Comparison of ENCODE assay signal across 9 cellular contexts in the genomic region with DNA sequence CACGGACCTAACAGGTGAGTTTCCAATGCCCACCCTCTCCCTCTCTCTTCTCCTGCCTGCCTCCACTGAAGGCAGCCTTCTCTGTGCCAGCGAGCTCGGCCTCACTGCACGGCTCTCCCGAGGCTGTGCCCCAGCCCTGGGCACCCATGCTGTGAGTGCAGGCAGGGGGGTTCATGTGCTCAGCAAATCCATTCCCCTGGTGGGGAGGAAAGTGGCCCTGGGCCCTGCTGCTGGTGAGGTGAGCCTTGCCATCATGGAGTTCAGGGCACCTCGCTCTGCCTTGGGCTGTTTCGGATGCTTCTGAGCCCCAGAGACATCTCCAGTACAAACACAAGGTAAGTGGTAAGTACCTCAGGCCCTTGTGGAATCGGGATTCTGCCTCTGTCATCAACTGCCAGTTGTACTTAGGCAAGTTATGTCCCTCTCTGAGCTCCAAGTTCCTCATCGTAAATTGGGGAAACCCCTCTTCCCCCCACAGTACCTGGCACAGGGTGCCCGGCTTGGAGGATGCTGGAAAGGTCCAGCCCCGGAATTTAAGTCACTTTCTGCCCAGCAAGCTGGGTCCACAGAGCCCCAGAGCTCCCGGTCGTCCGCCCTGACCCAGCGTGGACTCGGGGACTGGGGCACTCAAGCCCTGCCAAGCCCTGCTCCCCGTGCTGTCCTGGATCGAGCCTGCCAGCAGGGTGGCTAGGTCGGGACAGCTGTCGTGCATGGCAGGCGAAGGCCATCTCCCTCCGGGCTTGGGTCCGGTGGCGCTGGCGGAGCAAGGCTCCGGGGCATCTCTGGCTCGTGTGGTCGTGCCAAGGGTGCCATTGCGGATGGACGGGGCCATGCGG. TPM values are rescaled to one million over a fixed set of nuclear protein-coding genes. Genes with fewer than 3 reads are reported as not detected.
DNase-seq lines count a peak whose midpoint lies in the region; ATAC-seq, FAIRE-seq and TF ChIP-seq lines count a peak whose summit lies in the region.
"Had no signal": no experiment of that assay in that cellular context is flagged by ENCODE, and none has a peak within 500 bp of the region (broad histone marks: within the 10 kb centered on the region; RNA-seq: fewer than 3 reads in every experiment).

No MANE protein-coding gene starts in this region.

- peak overlapping the region; percentile 70 for H3K4me2 ChIP-seq in Karpas-422 (ENCODE audit: low read depth, low read length, poor library complexity, severe bottlenecking)
- H3K4me2 ChIP-seq in GM12878 (ENCODE audit: control insufficient read depth, insufficient read depth) = peak overlapping the region; percentile 99

- TF ChIP-seq RAD21 in GM12878 (IDR thresholded peaks at IDR 0.05; ENCODE audit: insufficient read depth, low read depth, low read length) = no peak

- no peak; the same call in 1 of the 2 replicates for TF ChIP-seq POLR2A in GM12878 (IDR thresholded peaks at IDR 0.05; ENCODE audit: low read depth, low read length)
- no peak for TF ChIP-seq POLR2A in GM12891 (IDR thresholded peaks at IDR 0.05; ENCODE audit: low read depth, low read length)

- RAD21 ChIA-PET in GM12878 (lab: Charles Lee; ENCODE audit: unreplicated experiment) = interaction anchor here (0.6 to 1.9 kb wide), 3 partner anchors 42 to 156 kb away, joined by 3 to 7 read pairs (median 4); partner anchors contain the start of genes ANKS3 and DNAAF8

- TF ChIP-seq CTCF in GM12878 (IDR thresholded peaks at IDR 0.05 in 2 of 3, conservative IDR thresholded peaks at IDR 0.05 in 1 of 3; ENCODE audit: control insufficient read depth in 2 of 3, extremely low read depth in 1 of 3, insufficient read depth in 1 of 3, low read depth in 3 of 3, low read length in 3 of 3) (no peak), kidney (IDR thresholded peaks at IDR 0.05; ENCODE audit: borderline replicate concordance, extremely low read depth, insufficient read depth) (no peak)

- SMC1A ChIA-PET in GM12878 (lab: Charles Lee; ENCODE audit: uncharacterized antibody, unreplicated experiment) = no interaction called here

- H3K4me3 ChIP-seq in Karpas-422 (ENCODE audit: low read length) (peak overlapping the region; percentile 60; the same call in 1 of the 2 replicates), GM12878 (peak overlapping the region; percentile 71), kidney (ENCODE audit: low read length in 2 of 2) (peak overlapping the region; percentile 77 to 78), stomach smooth muscle (ENCODE audit: low read length in 2 of 2) (peak overlapping the region; percentile 57 to 79)

- H3K27me3 ChIP-seq in Karpas-422 (ENCODE audit: low read length) (no peaks in the 10 kb centered on the region), GM12878 (replicated peaks in 1 of 2; ENCODE audit: control insufficient read depth in 2 of 2, insufficient read depth in 2 of 2, low read length in 1 of 2) (no peaks in the 10 kb centered on the region), stomach smooth muscle (ENCODE audit: control insufficient read depth in 1 of 2, insufficient read depth in 2 of 2, low read length in 2 of 2) (no peaks in the 10 kb centered on the region)

- no peaks in the 10 kb centered on the region; the same call in 1 of the 2 replicates for H3K36me3 ChIP-seq in Karpas-422 (ENCODE audit: insufficient read depth, low read length)
- H3K36me3 ChIP-seq in GM12878 (ENCODE audit: control insufficient read depth in 2 of 2, insufficient read depth in 2 of 2, low read length in 1 of 2) = peaks cover 2 to 19% of the 10 kb centered on the region in 2 experiments; a peak in 3 of 4 replicates
- peaks cover 6 to 15% of the 10 kb centered on the region in 2 donors for H3K36me3 ChIP-seq in kidney (ENCODE audit: control insufficient read depth in 1 of 2, insufficient read depth in 2 of 2, low read length in 2 of 2)
- peaks cover 7 to 14% of the 10 kb centered on the region in 2 donors for H3K36me3 ChIP-seq in stomach smooth muscle (ENCODE audit: control insufficient read depth in 2 of 2, insufficient read depth in 2 of 2, low read length in 2 of 2)

- H4K20me1 ChIP-seq in Karpas-422 (ENCODE audit: insufficient read depth, low read depth, low read length) (peaks cover 9% of the 10 kb centered on the region), GM12878 (ENCODE audit: control insufficient read depth, insufficient read depth) (no peaks in the 10 kb centered on the region)

- intact Hi-C loops in GM12878 (cut with micrococcal nuclease; ENCODE audit: unreplicated experiment) (loop anchor here (5.0 kb wide), 1 partner anchor 265 kb away; the partner anchor contains the start of gene SEC14L5), kidney (cut with DNase I) (no loop called here)

- DNase-seq in DMS53 treated with DMSO at 0.1 percent for 48 hours (lab: John Stamatoyannopoulos, UW; ENCODE audit: unreplicated experiment) (peak; percentile 12), Karpas-422 (no peak), GM12878 (ENCODE audit: low read depth, low spot score) (no peak), kidney (no peak), SW480 (ENCODE audit: low spot score) (no peak), GM12891 (ENCODE audit: insufficient read length, low spot score) (no peak)

- TF ChIP-seq EP300 in GM12878 (IDR thresholded peaks at IDR 0.05; ENCODE audit: borderline replicate concordance in 1 of 2, control insufficient read depth in 1 of 2, low read depth in 2 of 2, low read length in 2 of 2) = no peak

- H2AFZ ChIP-seq in Karpas-422 (ENCODE audit: low read length) (no peak overlapping the region), GM12878 (ENCODE audit: control insufficient read depth, low read depth, low read length) (peak overlapping the region; percentile 77)

- H3K79me2 ChIP-seq in Karpas-422 (ENCODE audit: low read length) = peaks cover 19% of the 10 kb centered on the region
- peaks cover 11% of the 10 kb centered on the region for H3K79me2 ChIP-seq in GM12878 (ENCODE audit: control insufficient read depth, insufficient read depth, low read length)

- TSS peak; percentile 70 for BruUV-seq in GM12878 (replicated peaks; lab: Mats Ljungman, UMichigan)

- FAIRE-seq in GM12878 (lab: Jason Lieb, UNC) (no peak), kidney (lab: Jason Lieb, UNC) (no peak), GM12891 (lab: Jason Lieb, UNC) (no peak)

- H3K9ac ChIP-seq in Karpas-422 (ENCODE audit: low read length) = peak overlapping the region; percentile 65
- peak overlapping the region; percentile 61 for H3K9ac ChIP-seq in GM12878 (ENCODE audit: control insufficient read depth, insufficient read depth, low read length)
- H3K9ac ChIP-seq in kidney (ENCODE audit: low read length in 2 of 2) = peak overlapping the region; percentile 48 to 73
- peak overlapping the region; percentile 38 to 64 for H3K9ac ChIP-seq in stomach smooth muscle (ENCODE audit: low read length in 2 of 2)

- H3K27ac ChIP-seq in Karpas-422 (ENCODE audit: low read length) = no peak overlapping the region
- H3K27ac ChIP-seq in GM12878 (ENCODE audit: control insufficient read depth, insufficient read depth) = peak overlapping the region; percentile 13; the same call in 1 of the 2 replicates
- peak overlapping the region; percentile 51 to 83 for H3K27ac ChIP-seq in kidney (ENCODE audit: low read depth in 2 of 2, low read length in 2 of 2)
- H3K27ac ChIP-seq in stomach smooth muscle (ENCODE audit: low read length) = peak overlapping the region; percentile 62

- in situ Hi-C loops in GM12878 (cut with MboI) = no loop called here

- POLR2A ChIA-PET in GM12878 (lab: Charles Lee) = interaction anchor here (0.5 to 1.3 kb wide), 3 partner anchors 42 to 216 kb away, joined by 4 to 6 read pairs (median 4); partner anchors contain the start of genes ANKS3 and DNAAF8

- CTCF ChIA-PET in GM12878 (lab: Yijun Ruan, JAX) = interaction anchor here (0.5 kb wide), 1 partner anchor 102 kb away, joined by 4 read pairs; no protein-coding TSS in a partner anchor

- H3K9me3 ChIP-seq in Karpas-422 (ENCODE audit: low read length) (no peaks in the 10 kb centered on the region), GM12878 (replicated peaks; ENCODE audit: control insufficient read depth, insufficient read depth, low read length) (no peaks in the 10 kb centered on the region), kidney (ENCODE audit: control insufficient read depth in 1 of 2, low read length in 2 of 2) (no peaks in the 10 kb centered on the region), stomach smooth muscle (ENCODE audit: control insufficient read depth in 2 of 2, low read length in 2 of 2) (no peaks in the 10 kb centered on the region)

- ATAC-seq in GM21723 (IDR thresholded peaks at IDR 0.05; ENCODE audit: unreplicated experiment) = peak; percentile 26
- ATAC-seq in GM12878 = peak; percentile 28

- peaks cover 33% of the 10 kb centered on the region for H3K4me1 ChIP-seq in Karpas-422 (ENCODE audit: low read length)
- H3K4me1 ChIP-seq in GM12878 (ENCODE audit: control insufficient read depth, insufficient read depth, low read length) = peaks cover 12% of the 10 kb centered on the region
- peaks cover 3 to 34% of the 10 kb centered on the region in 2 donors for H3K4me1 ChIP-seq in kidney (ENCODE audit: control insufficient read depth in 1 of 2, insufficient read depth in 1 of 2, low read depth in 1 of 2, low read length in 2 of 2)
- H3K4me1 ChIP-seq in stomach smooth muscle (ENCODE audit: control insufficient read depth, insufficient read depth, low read length) = peaks cover 26% of the 10 kb centered on the region

- WGBS in GM12878 (ENCODE audit: insufficient coverage, insufficient replicate concordance, low lambda C conversion rate, missing lambda C conversion rate) = 23% methylated on average over 31 of the region's 31 CpGs

- H3K9me2 ChIP-seq in Karpas-422 (replicated peaks; ENCODE audit: insufficient read depth, low read length) = no peaks in the 10 kb centered on the region

RNA-seq across cellular contexts. Expression of gene NUDT16L1, which starts 0.7 kb away (rescaled TPM):
- total RNA-seq in Karpas-422 (2014; rRNA removed; shearing (Covaris generic); ENCODE audit: low replicate concordance) = 24.0 and 53.9 TPM in 2 replicates
- 9.6 and 9.7 TPM in 2 replicates for total RNA-seq in GM12878 (2013; cell fraction: nucleolus; rRNA removed)
- total RNA-seq in GM12878 (2014; rRNA removed) = 33.8 and 41.4 TPM in 2 replicates
- total RNA-seq in GM12878 (2014; rRNA removed; fragmentation: Illumina TruSeq; extraction: Trizol) = 11.5 and 12.6 TPM in 2 replicates
- 35.0 and 35.2 TPM in 2 replicates for total RNA-seq in GM12878 (2021)
- polyA plus RNA-seq in GM12878 (2011; ENCODE audit: low read depth) = 9.6 TPM
- polyA plus RNA-seq in GM12878 (2011; rRNA removed) = 12.1 and 22.7 TPM in 2 replicates
- polyA plus RNA-seq in GM12878 (2011; cell fraction: cytosol; rRNA removed) = 32.8 and 53.2 TPM in 2 replicates
- polyA plus RNA-seq in GM12878 (2011; cell fraction: nucleus; rRNA removed) = 35.5 and 49.8 TPM in 2 replicates
- polyA plus RNA-seq in GM12878 (2012) = 22.2 and 24.6 TPM in 2 replicates
- 3.0 and 10.6 TPM in 2 replicates for polyA plus RNA-seq in GM12878 (2014; fragmentation: Illumina TruSeq; extraction: Trizol)
- polyA plus RNA-seq in GM12878 (2014; fragmentation: Nextera tagmentation; extraction: Ambion mirVana) = 1 to 10 TPM; 1.4 to 6.4 TPM
- 36.6 and 41.6 TPM in 2 replicates for polyA plus RNA-seq in GM12878 (2014; rRNA removed)
- 10 to 100 TPM; 63.7 to 77.7 TPM for polyA plus RNA-seq in GM12878 (2016; fragmentation: Nextera tagmentation; extraction: Ambion mirVana)
- 5.6 and 10.0 TPM in 2 replicates for polyA minus RNA-seq in GM12878 (2011; rRNA and poly(A)+ RNA removed)
- polyA minus RNA-seq in GM12878 (2011; cell fraction: cytosol; rRNA and poly(A)+ RNA removed) = 3.9 and 5.0 TPM in 2 replicates
- polyA minus RNA-seq in GM12878 (2011; cell fraction: nucleus; rRNA and poly(A)+ RNA removed) = 8.0 and 11.6 TPM in 2 replicates
- total RNA-seq in kidney = 30.6 TPM
- polyA plus RNA-seq in kidney (ENCODE audit: insufficient read depth, low read depth, low replicate concordance) = 69.4 TPM
- 28.9 TPM for polyA plus RNA-seq in GM12891 (2012; ENCODE audit: low read depth, missing spikeins)

RNA-seq across cellular contexts. Expression of gene ANKS3, which starts 41.4 kb away (rescaled TPM):
- total RNA-seq in Karpas-422 (2014; rRNA removed; shearing (Covaris generic); ENCODE audit: low replicate concordance) = 6.4 and 16.8 TPM in 2 replicates
- total RNA-seq in GM12878 (2013; cell fraction: nucleolus; rRNA removed) = 76.7 and 79.0 TPM in 2 replicates
- total RNA-seq in GM12878 (2014; rRNA removed) (11.2 and 14.2 TPM in 2 replicates), GM12878 (2014; rRNA removed; fragmentation: Illumina TruSeq; extraction: Trizol) (6.7 and 8.2 TPM in 2 replicates), GM12878 (2021) (12.9 and 13.4 TPM in 2 replicates), kidney (27.6 TPM)
- 3.7 TPM for polyA plus RNA-seq in GM12878 (2011; ENCODE audit: low read depth)
- polyA plus RNA-seq in GM12878 (2011; rRNA removed) (7.0 and 9.1 TPM in 2 replicates), GM12878 (2014; fragmentation: Illumina TruSeq; extraction: Trizol) (4.3 and 5.0 TPM in 2 replicates), GM12878 (2014; fragmentation: Nextera tagmentation; extraction: Ambion mirVana) (under 1 TPM; 0.29 to 0.52 TPM), GM12878 (2014; rRNA removed) (12.2 and 15.4 TPM in 2 replicates), GM12878 (2016; fragmentation: Nextera tagmentation; extraction: Ambion mirVana) (1 to 10 TPM; 7.7 to 8.8 TPM), kidney (ENCODE audit: insufficient read depth, low read depth, low replicate concordance) (20.7 TPM)
- polyA plus RNA-seq in GM12878 (2011; cell fraction: cytosol; rRNA removed) = 5.9 and 10.5 TPM in 2 replicates
- polyA plus RNA-seq in GM12878 (2011; cell fraction: nucleus; rRNA removed) = 41.4 and 52.5 TPM in 2 replicates
- 7.3 and 7.7 TPM in 2 replicates for polyA plus RNA-seq in GM12878 (2012)
- polyA minus RNA-seq in GM12878 (2011; rRNA and poly(A)+ RNA removed) = 16.3 and 18.0 TPM in 2 replicates
- polyA minus RNA-seq in GM12878 (2011; cell fraction: cytosol; rRNA and poly(A)+ RNA removed) = 4.5 and 9.0 TPM in 2 replicates
- 10.6 and 23.4 TPM in 2 replicates for polyA minus RNA-seq in GM12878 (2011; cell fraction: nucleus; rRNA and poly(A)+ RNA removed)
- polyA plus RNA-seq in GM12891 (2012; ENCODE audit: low read depth, missing spikeins) = 5.0 TPM

RNA-seq across cellular contexts. Expression of gene DNAAF8, which starts 41.7 kb away (rescaled TPM):
- total RNA-seq in Karpas-422 (2014; rRNA removed; shearing (Covaris generic); ENCODE audit: low replicate concordance) = 0.22 and 3.7 TPM in 2 replicates
- not detected in 2 replicates for total RNA-seq in GM12878 (2013; cell fraction: nucleolus; rRNA removed)
- total RNA-seq in GM12878 (2014; rRNA removed) (0.22 and 0.56 TPM in 2 replicates), GM12878 (2014; rRNA removed; fragmentation: Illumina TruSeq; extraction: Trizol) (0.09 and 0.22 TPM in 2 replicates), GM12878 (2021) (0.21 and 0.36 TPM in 2 replicates), kidney (1.8 TPM)
- 0.39 TPM for polyA plus RNA-seq in GM12878 (2011; ENCODE audit: low read depth)
- polyA plus RNA-seq in GM12878 (2011; rRNA removed) (0.03 and 0.22 TPM in 2 replicates), GM12878 (2014; fragmentation: Illumina TruSeq; extraction: Trizol) (0.01 TPM in 1 of 2 replicates, not detected in the other), GM12878 (2014; fragmentation: Nextera tagmentation; extraction: Ambion mirVana) (not detected), GM12878 (2014; rRNA removed) (0.13 and 0.16 TPM in 2 replicates), GM12878 (2016; fragmentation: Nextera tagmentation; extraction: Ambion mirVana) (under 1 TPM; 0.21 to 0.78 TPM), kidney (ENCODE audit: insufficient read depth, low read depth, low replicate concordance) (4.0 TPM)
- 0.24 and 0.30 TPM in 2 replicates for polyA plus RNA-seq in GM12878 (2011; cell fraction: cytosol; rRNA removed)
- 0.31 and 0.37 TPM in 2 replicates for polyA plus RNA-seq in GM12878 (2011; cell fraction: nucleus; rRNA removed)
- 0.31 and 0.51 TPM in 2 replicates for polyA plus RNA-seq in GM12878 (2012)
- 0.07 and 0.57 TPM in 2 replicates for polyA minus RNA-seq in GM12878 (2011; rRNA and poly(A)+ RNA removed)
- polyA minus RNA-seq in GM12878 (2011; cell fraction: cytosol; rRNA and poly(A)+ RNA removed) = not detected in 2 replicates
- polyA minus RNA-seq in GM12878 (2011; cell fraction: nucleus; rRNA and poly(A)+ RNA removed) = not detected in 2 replicates
- polyA plus RNA-seq in GM12891 (2012; ENCODE audit: low read depth, missing spikeins) = 0.13 TPM
- total RNA-seq: T-helper 1 cell treated with Interleukin-12 subunit alpha and Interleukin-12 subunit beta and Interleukin-4 antibody, amounts not matched to agents 30 ng/mL and 1 ng/mL, for 36 hours had no signal
